ENCODE assay signal across 24 cellular contexts in genomic region chr18:36073676-36074075, GRCh38.
"Had no signal": no experiment of that assay in that cellular context is flagged by ENCODE, and none has a peak within 500 bp of the region (broad histone marks: within the 10 kb centered on the region; RNA-seq: fewer than 3 reads in every experiment).

No MANE protein-coding gene starts in this region.

- DNase-seq: dorsolateral prefrontal cortex; effector CD8-positive, alpha-beta T cell; endodermal cell; hypothalamus; immature natural killer cell; left ventricle myocardium superior; lower lobe of right lung; right lobe of liver; small intestine; stimulated activated CD4-positive, alpha-beta T cell treated with anti-CD3 and anti-CD28 coated beads, Interleukin-15, amount 100 ng/mL, for 24 hours; stimulated activated CD4-positive, alpha-beta T cell treated with anti-CD3 and anti-CD28 coated beads, Interleukin-2, amount 100 ng/mL, for 48 hours; stimulated activated naive B cell treated with anti-CD40 and anti-IgM and Interleukin-4, amounts not matched to agents 10 μg/mL and 1 μg/mL and 100 μg/mL, for 72 hours; upper lobe of left lung had no signal

- H3K9ac ChIP-seq: neural progenitor cell, parathyroid adenoma had no signal

- ATAC-seq: esophagus mucosa; left ventricle myocardium superior; lower lobe of right lung; natural killer cell treated with Interleukin-12 subunit alpha and Interleukin-12 subunit beta and Interleukin-15 and Interleukin-18, amount 100 ng/mL, for 72 hours; right lobe of liver; stimulated activated naive B cell treated with anti-CD40 and anti-IgM and Interleukin-4, amounts not matched to agents 10 μg/mL and 1 μg/mL and 100 μg/mL, for 72 hours had no signal

- H3K79me2 ChIP-seq: parathyroid adenoma had no signal

- H3K27ac ChIP-seq: dorsolateral prefrontal cortex, epithelial cell of prostate, lower lobe of right lung, neural progenitor cell, parathyroid adenoma, right lobe of liver, thoracic aorta, tibial nerve, upper lobe of left lung had no signal

- H3K4me3 ChIP-seq: dorsolateral prefrontal cortex, lower lobe of right lung, neural progenitor cell, right lobe of liver, thoracic aorta, tibial nerve, upper lobe of left lung had no signal

- H3K4me2 ChIP-seq: neural progenitor cell had no signal

- H3K36me3 ChIP-seq: lower lobe of right lung, neural progenitor cell, right lobe of liver, thoracic aorta, tibial nerve, upper lobe of left lung had no signal

- H3K4me1 ChIP-seq: lower lobe of right lung, neural progenitor cell, parathyroid adenoma, right lobe of liver, tibial nerve, upper lobe of left lung had no signal

- H2AFZ ChIP-seq: neural progenitor cell, parathyroid adenoma had no signal

- H3K27me3 ChIP-seq: right lobe of liver, tibial nerve, upper lobe of left lung had no signal

- H3K9me3 ChIP-seq: lower lobe of right lung, right lobe of liver, thoracic aorta, tibial nerve, upper lobe of left lung had no signal

- FAIRE-seq: colon, frontal cortex, keratinocyte, small intestine, urothelium cell line had no signal
